ENCODE assay signal across 8 cellular contexts in the genomic region with DNA sequence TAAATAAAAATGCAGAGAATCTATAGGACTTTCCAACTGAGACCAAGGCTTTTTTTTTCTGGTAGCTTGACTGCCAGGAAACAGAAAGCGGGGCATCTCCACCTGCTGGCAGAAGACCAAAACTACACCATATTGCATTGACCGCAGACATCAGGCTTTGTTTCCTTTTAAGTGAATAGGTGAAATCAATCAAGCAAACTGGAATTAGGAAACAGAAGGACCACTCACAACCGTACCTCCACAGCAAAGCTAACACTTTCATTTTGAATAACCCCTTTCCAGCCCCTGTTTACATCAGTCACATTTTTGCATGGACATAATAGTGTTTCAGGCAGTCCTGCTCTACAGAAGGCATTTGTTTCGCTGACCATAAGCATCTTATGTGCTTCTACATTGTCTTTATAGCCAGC.
DNase-seq lines count a peak whose midpoint lies in the region; TF ChIP-seq lines count a peak whose summit lies in the region.

No MANE protein-coding gene starts in this region.

- CTCF ChIA-PET in HEK293 (lab: Yijun Ruan, JAX): interaction anchor here (0.6 to 2.0 kb wide), 29 partner anchors 8 to 1299 kb away, joined by 3 to 20 read pairs (median 4); no protein-coding TSS in a partner anchor

- 33 to 43% methylated on average over 3 to 4 of the region's 4 CpGs for WGBS in thyroid gland, 2 donors

- peaks cover 0 to 70% (median 18%) of the 10 kb centered on the region in 45 donors for H3K27me3 ChIP-seq in dorsolateral prefrontal cortex
- no peaks in the 10 kb centered on the region for H3K27me3 ChIP-seq in thyroid gland

- no peak for TF ChIP-seq POLR2A in thyroid gland (IDR thresholded peaks at IDR 0.05)

- H3K4me3 ChIP-seq in HEK293 (ENCODE audit: low read depth, low read length): no peak overlapping the region
- H3K4me3 ChIP-seq in dorsolateral prefrontal cortex: no peak overlapping the region
- H3K4me3 ChIP-seq in thyroid gland (replicated peaks in 1 of 3): no peak overlapping the region

- TF ChIP-seq CTCF in HEK293 (tag by site-specific recombination; IDR thresholded peaks at IDR 0.05) (peak; percentile 51), dorsolateral prefrontal cortex (IDR thresholded peaks at IDR 0.05 in 54 of 56, conservative IDR thresholded peaks at IDR 0.05 in 2 of 56; ENCODE audit: low read depth in 1 of 56, partially characterized antibody in 56 of 56) (peak; percentile 30 to 76 (median 62)), thyroid gland (IDR thresholded peaks at IDR 0.05) (peak; percentile 24 to 52 (median 49))

- no peak overlapping the region for H3K27ac ChIP-seq in HEK293 (ENCODE audit: extremely low read depth, low read depth, low read length)
- H3K27ac ChIP-seq in dorsolateral prefrontal cortex: no peak overlapping the region
- H3K27ac ChIP-seq in thyroid gland: no peak overlapping the region

- H3K36me3 ChIP-seq in HEK293 (ENCODE audit: control insufficient read depth in 2 of 2, insufficient read depth in 1 of 2, low read length in 2 of 2): no peaks in the 10 kb centered on the region
- no peaks in the 10 kb centered on the region for H3K36me3 ChIP-seq in thyroid gland

- H3K4me1 ChIP-seq in HEK293 (ENCODE audit: control insufficient read depth, insufficient read depth, low read length) (no peaks in the 10 kb centered on the region), thyroid gland (no peaks in the 10 kb centered on the region)

- H3K9me3 ChIP-seq in HEK293 (ENCODE audit: control insufficient read depth, insufficient read depth, low read depth, low read length): no peaks in the 10 kb centered on the region
- no peaks in the 10 kb centered on the region for H3K9me3 ChIP-seq in thyroid gland

- intact Hi-C loops in dorsolateral prefrontal cortex (cut with DNase I) (no loop called here), thyroid gland (cut with DNase I) (no loop called here)

- POLR2A ChIA-PET in HEK293 (lab: Yijun Ruan, JAX): interaction anchor here (0.5 kb wide), 1 partner anchor 586 kb away, joined by 3 read pairs; no protein-coding TSS in a partner anchor

- DNase-seq in NK-92 treated with Interleukin-12 subunit alpha and Interleukin-12 subunit beta, amount 100 ng/mL, for 24 hours (lab: John Stamatoyannopoulos, UW): peak; percentile 0
- DNase-seq in NK-92 (lab: John Stamatoyannopoulos, UW; ENCODE audit: unreplicated experiment): no peak
- peak; percentile 6 to 8 for DNase-seq in NCI-H187 (lab: John Stamatoyannopoulos, UW)
- peak; percentile 8 for DNase-seq in activated CD4-positive, alpha-beta T cell treated with anti-CD3 and anti-CD28 coated beads for 1 hour
- DNase-seq in dorsolateral prefrontal cortex: peak in 8 of 10 donors; percentile 25 to 66 (median 42)
- DNase-seq in myocyte (ENCODE audit: low read depth): peak; percentile 56
- DNase-seq in thyroid gland: peak; percentile 28 to 39

TF ChIP-seq in HEK293, 187 proteins besides CTCF, POLR2A, EP300 and RAD21:
- TF ChIP-seq ZNF654 (tag by site-specific recombination; IDR thresholded peaks at IDR 0.05; ENCODE audit: low read depth): peak; percentile 92
- TF ChIP-seq ZFP37 (tag by site-specific recombination; IDR thresholded peaks at IDR 0.05): no peak
